In the genomic region with DNA sequence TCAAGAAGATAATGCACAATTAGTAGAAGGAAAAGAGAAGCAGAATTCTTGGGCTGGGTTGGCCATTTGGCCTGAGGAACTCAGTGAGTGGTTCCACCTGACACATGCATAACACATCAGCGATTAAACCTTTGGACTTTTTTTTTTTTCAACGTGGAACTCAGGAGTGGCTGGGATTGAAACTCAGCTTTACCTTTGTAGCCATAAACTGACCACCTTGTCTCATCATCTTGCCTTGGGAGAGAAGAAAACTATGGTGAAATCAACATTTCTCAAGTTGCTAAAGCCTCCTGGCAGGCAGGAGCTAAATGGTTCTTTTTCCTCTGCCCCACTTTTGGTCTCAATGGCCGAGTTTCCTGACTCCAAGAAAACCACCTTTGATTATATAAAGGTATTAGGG, we compare ENCODE assay signal across 8 cellular contexts. TPM values are rescaled to one million over a fixed set of nuclear protein-coding genes. Genes with fewer than 3 reads are reported as not detected.
A peak's percentile ranks its signal among the peaks of the same experiment; 100 is the strongest.
DNase-seq lines count a peak whose midpoint lies in the region; ATAC-seq and TF ChIP-seq lines count a peak whose summit lies in the region.

No MANE protein-coding gene starts in this region.

- CTCF ChIA-PET in HEK293T (lab: Yijun Ruan, JAX): no interaction called here

- H3K36me3 Mint-ChIP-seq in chondrocyte (ENCODE audit: low read depth): no peaks in the 10 kb centered on the region

- peak overlapping the region; percentile 23 for H3K4me3 ChIP-seq in mononuclear cell (ENCODE audit: low read length)

- H3K4me3 Mint-ChIP-seq in chondrocyte (ENCODE audit: unreplicated experiment): peak overlapping the region; percentile 57

- TF ChIP-seq CTCF in 22Rv1 (IDR thresholded peaks at IDR 0.05): no peak
- no peak for TF ChIP-seq CTCF in chondrocyte (IDR thresholded peaks at IDR 0.05)

- no peaks in the 10 kb centered on the region for H3K27me3 Mint-ChIP-seq in chondrocyte (ENCODE audit: low read depth)

- peak overlapping the region; percentile 68 for H3K27ac Mint-ChIP-seq in chondrocyte (ENCODE audit: unreplicated experiment)

- H3K9me3 ChIP-seq in mononuclear cell (ENCODE audit: low read depth, low read length): no peaks in the 10 kb centered on the region

- H3K9me3 Mint-ChIP-seq in chondrocyte (ENCODE audit: low read depth): no peaks in the 10 kb centered on the region

- no peaks in the 10 kb centered on the region for H3K27me3 ChIP-seq in mononuclear cell (ENCODE audit: insufficient read depth, low read length)

- ATAC-seq in HG02588 (IDR thresholded peaks at IDR 0.05; ENCODE audit: unreplicated experiment): no peak

- peak overlapping the region; percentile 54; the same call in 1 of the 2 replicates for H3K27ac ChIP-seq in 22Rv1

- POLR2A ChIA-PET in HEK293T (lab: Yijun Ruan, JAX): interaction anchor here (0.7 to 1.8 kb wide), 2 partner anchors 9 to 150 kb away, joined by 3 to 6 read pairs; a partner anchor contains a TSS

- H3K4me1 Mint-ChIP-seq in chondrocyte (ENCODE audit: low read depth): peaks cover 27% of the 10 kb centered on the region

- in situ Hi-C loops in KBM-7 (cut with MboI; ENCODE audit: low pct_unique_long_range_greater_than_20kb, low sequenced_read_pairs): no loop called here

- DNase-seq in HuH-7 (ENCODE audit: low spot score) (peak; percentile 25), chondrocyte (ENCODE audit: low spot score) (no peak), KBM-7 (no peak), mesenteric fat pad (ENCODE audit: low spot score) (no peak), HEK293T (ENCODE audit: extremely low spot score) (no peak)

- peaks cover 26% of the 10 kb centered on the region for H3K4me1 ChIP-seq in mononuclear cell (ENCODE audit: insufficient read depth, low read length)

TF ChIP-seq in HEK293T, 16 proteins besides CTCF, POLR2A, EP300 and RAD21:
- TF ChIP-seq FOXK2 (IDR thresholded peaks at IDR 0.05) (no peak), FOXM1 (IDR thresholded peaks at IDR 0.05; ENCODE audit: borderline replicate concordance) (no peak), TARDBP (IDR thresholded peaks at IDR 0.05) (no peak), ZNF384 (IDR thresholded peaks at IDR 0.05) (no peak), ELF4 (IDR thresholded peaks at IDR 0.05) (no peak), L3MBTL2 (conservative IDR thresholded peaks at IDR 0.05) (no peak), BHLHE40 (IDR thresholded peaks at IDR 0.05; ENCODE audit: borderline replicate concordance) (no peak), HDGF (IDR thresholded peaks at IDR 0.05; ENCODE audit: borderline replicate concordance) (no peak), NFRKB (IDR thresholded peaks at IDR 0.05) (no peak), ARNT (IDR thresholded peaks at IDR 0.05) (no peak)

RNA-seq across cellular contexts. Expression of a gene that starts 16.3 kb away (rescaled TPM):
- total RNA-seq in chondrocyte (0.45 TPM in 1 of 3 replicates, not detected in the others), mononuclear cell (2.3 TPM), mesenteric fat pad (not detected)
